In genomic region chr1:80441664-80442063, GRCh38 we compare ENCODE assay signal across 3 cellular contexts.
TF ChIP-seq lines count a peak whose summit lies in the region.

No MANE protein-coding gene starts in this region.

TF ChIP-seq in HCT116, 20 proteins besides CTCF, POLR2A, EP300 and RAD21 (continued from another document):
- no peak for TF ChIP-seq ZBTB33 (IDR thresholded peaks at IDR 0.05; ENCODE audit: extremely low read depth, insufficient replicate concordance, low read length)

TF ChIP-seq in WTC11, 78 proteins besides CTCF, POLR2A, EP300 and RAD21 (continued from another document):
- no peak for TF ChIP-seq ZNF425 (CRISPR knock-in tag; conservative IDR thresholded peaks at IDR 0.05)
- TF ChIP-seq ELF4 (CRISPR knock-in tag; IDR thresholded peaks at IDR 0.05; ENCODE audit: low read depth): no peak
- no peak for TF ChIP-seq JUN (CRISPR knock-in tag; IDR thresholded peaks at IDR 0.05)
- TF ChIP-seq PREB (CRISPR knock-in tag; IDR thresholded peaks at IDR 0.05; ENCODE audit: borderline replicate concordance): no peak
- TF ChIP-seq ESRRA (CRISPR knock-in tag; IDR thresholded peaks at IDR 0.05; ENCODE audit: borderline replicate concordance): no peak
- TF ChIP-seq HMGA2 (CRISPR knock-in tag; IDR thresholded peaks at IDR 0.05): no peak
- no peak for TF ChIP-seq NFATC4 (CRISPR knock-in tag; IDR thresholded peaks at IDR 0.05)
- no peak for TF ChIP-seq PRDM15 (CRISPR knock-in tag; IDR thresholded peaks at IDR 0.05)
- TF ChIP-seq NFE2L1 (CRISPR knock-in tag; IDR thresholded peaks at IDR 0.05): no peak
- no peak for TF ChIP-seq ZMAT4 (CRISPR knock-in tag; IDR thresholded peaks at IDR 0.05)
- TF ChIP-seq RORB (CRISPR knock-in tag; IDR thresholded peaks at IDR 0.05): no peak
- TF ChIP-seq ZNF671 (CRISPR knock-in tag; IDR thresholded peaks at IDR 0.05): no peak
- no peak for TF ChIP-seq ZNF281 (CRISPR knock-in tag; IDR thresholded peaks at IDR 0.05)
- TF ChIP-seq JAZF1 (CRISPR knock-in tag; IDR thresholded peaks at IDR 0.05): no peak
- TF ChIP-seq SMAD4 (CRISPR knock-in tag; IDR thresholded peaks at IDR 0.05): no peak
- TF ChIP-seq GABPB1 (CRISPR knock-in tag; IDR thresholded peaks at IDR 0.05): no peak
- TF ChIP-seq CDX4 (CRISPR knock-in tag; IDR thresholded peaks at IDR 0.05; ENCODE audit: borderline replicate concordance): no peak

TF ChIP-seq in liver, 16 proteins besides CTCF, POLR2A, EP300 and RAD21 (continued from another document):
- TF ChIP-seq ZBTB33 (IDR thresholded peaks at IDR 0.05) (no peak), MAX (IDR thresholded peaks at IDR 0.05) (no peak), FOXA2 (IDR thresholded peaks at IDR 0.05) (no peak), FOXA1 (IDR thresholded peaks at IDR 0.05) (no peak), JUND (IDR thresholded peaks at IDR 0.05) (no peak), EGR1 (IDR thresholded peaks at IDR 0.05; ENCODE audit: low read depth in 2 of 2) (no peak), ATF3 (IDR thresholded peaks at IDR 0.05) (no peak), NR2F2 (IDR thresholded peaks at IDR 0.05) (no peak), RXRA (IDR thresholded peaks at IDR 0.05) (no peak), GABPA (IDR thresholded peaks at IDR 0.05 in 1 of 2, conservative IDR thresholded peaks at IDR 0.05 in 1 of 2) (no peak), YY1 (IDR thresholded peaks at IDR 0.05) (no peak), HNF4A (conservative IDR thresholded peaks at IDR 0.05) (no peak)
TF ChIP-seq in liver: peak in this region for 0.
